In genomic region chr17:3475155-3475808, GRCh38 we compare ENCODE assay signal across 18 cellular contexts. TPM values are rescaled to one million over a fixed set of nuclear protein-coding genes. Genes with fewer than 3 reads are reported as not detected.
DNase-seq lines count a peak whose midpoint lies in the region; ATAC-seq and TF ChIP-seq lines count a peak whose summit lies in the region.
"Had no signal": no experiment of that assay in that cellular context is flagged by ENCODE, and none has a peak within 500 bp of the region (broad histone marks: within the 10 kb centered on the region; RNA-seq: fewer than 3 reads in every experiment).

No MANE protein-coding gene starts in this region.

- intact Hi-C loops in Right ventricle myocardium superior (cut with DNase I): no loop called here
- intact Hi-C loops in cardiac septum (cut with DNase I): no loop called here
- intact Hi-C loops in uterus (cut with DNase I; ENCODE audit: low total_unique reads): no loop called here

- H3K27ac ChIP-seq in layer of hippocampus (ENCODE audit: low read depth, low read length): peak overlapping the region; percentile 22
- peak overlapping the region; percentile 73 to 74 for H3K27ac ChIP-seq in uterus
- H3K27ac ChIP-seq: cardiac muscle cell had no signal

- TF ChIP-seq CTCF in uterus (IDR thresholded peaks at IDR 0.05): no peak

- no peaks in the 10 kb centered on the region for H3K4me1 ChIP-seq in uterus

- no peak for TF ChIP-seq POLR2A in uterus (IDR thresholded peaks at IDR 0.05)

- H3K4me3 ChIP-seq in uterus: peak overlapping the region in 1 of 2 donors; percentile 33
- H3K4me3 ChIP-seq: A549, cardiac muscle cell had no signal

- peak; percentile 48 for ATAC-seq in Right ventricle myocardium superior (ENCODE audit: poor library complexity)
- ATAC-seq in HG02759 (IDR thresholded peaks at IDR 0.05; ENCODE audit: unreplicated experiment): no peak
- ATAC-seq: WTC11 had no signal

- H3K36me3 ChIP-seq in uterus: no peaks in the 10 kb centered on the region
- H3K36me3 ChIP-seq: cardiac muscle cell, pancreas had no signal

- H3K27me3 ChIP-seq in layer of hippocampus (ENCODE audit: control insufficient read depth, insufficient read depth, low read length) (no peaks in the 10 kb centered on the region), uterus (no peaks in the 10 kb centered on the region)
- H3K27me3 ChIP-seq: cardiac muscle cell, pancreas had no signal

- DNase-seq in Right ventricle myocardium superior (no peak), cardiac septum (ENCODE audit: low spot score) (no peak), retina (peak; percentile 34), uterus (no peak), COR-L47 (lab: John Stamatoyannopoulos, UW) (no peak), NCI-H2196 treated with DMSO at 0.1 percent for 48 hours (lab: John Stamatoyannopoulos, UW; ENCODE audit: unreplicated experiment) (no peak)
- DNase-seq: activated naive CD4-positive, alpha-beta T cell treated with anti-CD3 and anti-CD28 coated beads, Interleukin-2, amount 10 ng/mL, durations not matched to agents 7 days and 5 days; NCI-H1105; NCI-H345; pancreas; SW 1271 had no signal

- no peaks in the 10 kb centered on the region for H3K9me3 ChIP-seq in uterus
- H3K9me3 ChIP-seq: A549, pancreas had no signal

RNA-seq across cellular contexts. Expression of gene ASPA, which starts 0.5 kb away (rescaled TPM):
- total RNA-seq in Right ventricle myocardium superior (2.5 TPM), cardiac septum (0.94 TPM), uterus (10 to 100 TPM in 2 of 4 donors, 1 to 10 TPM in 2; 1.3 to 19.4 (median 12.1) TPM)
- total RNA-seq: cardiac muscle cell, OCI-LY7 had no signal

RNA-seq across cellular contexts. Expression of gene SPATA22, which starts 3.7 kb away (rescaled TPM):
- 0.51 TPM for total RNA-seq in Right ventricle myocardium superior
- total RNA-seq in cardiac septum: not detected
- under 1 TPM in 1 of 4 donors, not detected in 3; 0.62 TPM for total RNA-seq in uterus
- total RNA-seq: cardiac muscle cell, H4, OCI-LY7, pancreas, WTC11 had no signal

RNA-seq across cellular contexts. Expression of gene OR1E2, which starts 41.6 kb away (rescaled TPM):
- total RNA-seq in Right ventricle myocardium superior (not detected), cardiac septum (not detected), uterus (1 to 10 TPM in 1 of 4 donors, not detected in 3; 4.6 TPM)
- total RNA-seq: cardiac muscle cell, H4, OCI-LY7, pancreas, WTC11 had no signal
